Comparison of ENCODE assay signal across 8 cellular contexts in genomic region chr9:65386699-65387098, GRCh38.
DNase-seq lines count a peak whose midpoint lies in the region; ATAC-seq and TF ChIP-seq lines count a peak whose summit lies in the region.
"Not testable (repeated sequence)": the region's sequence is repeated elsewhere in the genome, so short reads cannot be mapped to it uniquely, and the experiment has no call there.

No MANE protein-coding gene starts in this region.

- not testable (repeated sequence) for H3K9me3 ChIP-seq in SK-N-SH, upper lobe of right lung
- H3K9me3 ChIP-seq in esophagus squamous epithelium = peaks cover 0 to 13% (median 9%) of the 10 kb centered on the region in 3 donors

- TF ChIP-seq CTCF in SK-N-SH (IDR thresholded peaks at IDR 0.05); esophagus squamous epithelium (IDR thresholded peaks at IDR 0.05); upper lobe of right lung (IDR thresholded peaks at IDR 0.05): not testable (repeated sequence)

- H3F3A ChIP-seq in SK-N-SH (replicated peaks; ENCODE audit: insufficient read depth) = not testable (repeated sequence)

- H3K27ac ChIP-seq in SK-N-SH (ENCODE audit: low read depth in 2 of 2, low read length in 1 of 2) = peak overlapping the region; percentile 57 to 72
- H3K27ac ChIP-seq in esophagus squamous epithelium = peak overlapping the region in 1 of 4 donors; percentile 64
- H3K27ac ChIP-seq in upper lobe of right lung = not testable (repeated sequence)

- not testable (repeated sequence) for H3K4me1 ChIP-seq in SK-N-SH (ENCODE audit: control insufficient read depth in 1 of 2, insufficient read depth in 2 of 2, low read depth in 1 of 2, low read length in 1 of 2); esophagus squamous epithelium; upper lobe of right lung

- not testable (repeated sequence) for TF ChIP-seq RAD21 in SK-N-SH (IDR thresholded peaks at IDR 0.05; ENCODE audit: low read length)

- POLR2A ChIA-PET in SK-N-SH (lab: Yijun Ruan, JAX) = not testable (repeated sequence)

- H3K4me3 ChIP-seq in SK-N-SH (ENCODE audit: low read depth in 2 of 2, low read length in 1 of 2) (peak overlapping the region; percentile 56 to 66), esophagus squamous epithelium (peak overlapping the region; percentile 9 to 60 (median 34))
- not testable (repeated sequence) for H3K4me3 ChIP-seq in upper lobe of right lung

- H3K4me2 ChIP-seq in SK-N-SH = peak overlapping the region; percentile 77

- not testable (repeated sequence) for H3K27me3 ChIP-seq in SK-N-SH (ENCODE audit: insufficient read depth); esophagus squamous epithelium; upper lobe of right lung

- DNase-seq in SK-N-SH = peak; percentile 80
- DNase-seq in activated effector memory CD4-positive, alpha-beta T cell treated with anti-CD3 and anti-CD28 coated beads, Interleukin-2, amount 50 U/mL, for 16 hours = peak; percentile 89
- not testable (repeated sequence) for DNase-seq in esophagus squamous epithelium (lab: John Stamatoyannopoulos, UW)
- peak; percentile 92 for DNase-seq in medulla oblongata (ENCODE audit: extremely low spot score)
- peak; percentile 44 to 64 for DNase-seq in stimulated activated CD4-positive, alpha-beta T cell treated with anti-CD3 and anti-CD28 coated beads, Interleukin-12 subunit alpha, Interleukin-12 subunit beta, amount 100 ng/mL, for 24 hours (ENCODE audit: low read depth in 2 of 2)
- DNase-seq in upper lobe of right lung = peak; percentile 90

- peak overlapping the region; percentile 92 for H2AFZ ChIP-seq in SK-N-SH (ENCODE audit: low read depth)

- not testable (repeated sequence) for H3K9me2 ChIP-seq in SK-N-SH

- not testable (repeated sequence) for TF ChIP-seq POLR2A in esophagus squamous epithelium (IDR thresholded peaks at IDR 0.05)

- intact Hi-C loops in esophagus squamous epithelium (cut with DNase I); upper lobe of right lung (cut with DNase I): not testable (repeated sequence)

- H3K36me3 ChIP-seq in SK-N-SH (replicated peaks in 1 of 2; ENCODE audit: control insufficient read depth in 1 of 2, insufficient read depth in 2 of 2, low read length in 1 of 2); esophagus squamous epithelium; upper lobe of right lung: not testable (repeated sequence)

- not testable (repeated sequence) for H3K79me2 ChIP-seq in SK-N-SH (ENCODE audit: insufficient read depth)

- 0% methylated on average over 3 of the region's 28 CpGs for WGBS in SK-N-SH (ENCODE audit: low lambda C conversion rate)
- 83% methylated on average over 1 of the region's 28 CpGs; no CpG with 5 or more reads in 1 of the 2 donors for WGBS in esophagus squamous epithelium, 2 donors

- ATAC-seq in GM18508 (IDR thresholded peaks at IDR 0.05; ENCODE audit: insufficient read depth, unreplicated experiment) (peak; percentile 76), HG03095 (IDR thresholded peaks at IDR 0.05; ENCODE audit: unreplicated experiment) (peak; percentile 95), upper lobe of right lung (peak; percentile 82)

- not testable (repeated sequence) for TF ChIP-seq EP300 in SK-N-SH (IDR thresholded peaks at IDR 0.05; ENCODE audit: borderline replicate concordance in 1 of 2, low read depth in 1 of 2, low read length in 1 of 2)

- not testable (repeated sequence) for H4K20me1 ChIP-seq in SK-N-SH (ENCODE audit: insufficient read depth)

- peak overlapping the region; percentile 63 for H3K9ac ChIP-seq in SK-N-SH

- CTCF ChIA-PET in SK-N-SH (lab: Yijun Ruan, JAX) = not testable (repeated sequence)

TF ChIP-seq in SK-N-SH, 30 proteins besides CTCF, POLR2A, EP300 and RAD21:
- TF ChIP-seq YY1 (IDR thresholded peaks at IDR 0.05; ENCODE audit: low read depth) = peak; percentile 79
- TF ChIP-seq POLR2AphosphoS5 (IDR thresholded peaks at IDR 0.05; ENCODE audit: low read depth, low read length) = 0 out of 2 replicates have a peak, but pooled peaks have one; percentile 43
- 0 out of 2 replicates have a peak, but pooled peaks have one; percentile 12 for TF ChIP-seq MXI1 (IDR thresholded peaks at IDR 0.05; ENCODE audit: low read depth, low read length)
- peak; percentile 80 for TF ChIP-seq MAX (IDR thresholded peaks at IDR 0.05; ENCODE audit: low read depth)
- TF ChIP-seq NRF1 (IDR thresholded peaks at IDR 0.05; ENCODE audit: low read depth, low read length) = peak; percentile 87
- peak; percentile 28 for TF ChIP-seq CHD2 (IDR thresholded peaks at IDR 0.05; ENCODE audit: low read length, partially characterized antibody)
